ENCODE assay signal across 18 cellular contexts in the genomic region with DNA sequence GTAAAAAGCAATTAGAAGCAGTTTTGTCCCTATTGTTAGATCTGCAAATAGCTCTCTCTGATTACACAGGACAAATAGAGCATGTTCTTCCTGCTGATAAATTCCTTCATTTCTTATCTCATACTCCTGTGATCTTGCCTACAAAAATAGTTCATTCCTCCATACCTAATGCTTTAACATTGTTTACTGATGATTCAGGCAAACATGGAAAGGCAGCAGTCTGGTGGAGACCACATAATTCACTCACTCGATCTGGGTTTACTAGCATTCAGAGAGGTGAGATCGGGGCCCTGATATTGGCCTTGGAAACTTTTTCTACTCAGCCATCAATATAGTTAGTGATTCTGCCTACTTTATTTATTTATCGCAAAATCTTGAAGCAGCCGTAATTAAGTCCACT. TPM values are rescaled to one million over a fixed set of nuclear protein-coding genes. Genes with fewer than 3 reads are reported as not detected.
"Had no signal": no experiment of that assay in that cellular context is flagged by ENCODE, and none has a peak within 500 bp of the region (broad histone marks: within the 10 kb centered on the region; RNA-seq: fewer than 3 reads in every experiment).

No MANE protein-coding gene starts in this region.

- H3K4me1 Mint-ChIP-seq: nephron had no signal

- H3K36me3 Mint-ChIP-seq: memory B cell had no signal

- DNase-seq: activated CD4-positive, alpha-beta T cell treated with anti-CD3 and anti-CD28 coated beads for 36 hours; activated CD8-positive, alpha-beta T cell treated with anti-CD3 and anti-CD28 coated beads, Interleukin-2, amount 10 ng/mL, durations not matched to agents 7 days and 5 days; activated naive CD4-positive, alpha-beta T cell; activated naive CD8-positive, alpha-beta T cell treated with anti-CD3 and anti-CD28 coated beads, Interleukin-2, amount 50 U/mL, for 24 hours; erythroblast; hypothalamus; left cardiac atrium; occipital lobe; stimulated activated CD4-positive, alpha-beta T cell treated with anti-CD3 and anti-CD28 coated beads, Interleukin-4, amount 100 ng/mL, for 4 hours; stomach; WERI-Rb-1 had no signal

- H3K9me3 ChIP-seq: stomach, thoracic aorta had no signal

- ATAC-seq: activated CD4-positive, alpha-beta T cell treated with anti-CD3 and anti-CD28 coated beads for 36 hours; activated CD8-positive, alpha-beta T cell treated with anti-CD3 and anti-CD28 coated beads, Interleukin-2, amount 10 ng/mL, durations not matched to agents 7 days and 5 days; activated naive CD8-positive, alpha-beta T cell treated with anti-CD3 and anti-CD28 coated beads, Interleukin-2, amount 50 U/mL, for 24 hours; left cardiac atrium had no signal

- H3K27ac ChIP-seq: thoracic aorta, WERI-Rb-1 had no signal

- H3K4me3 Mint-ChIP-seq: activated CD4-positive, alpha-beta T cell treated with anti-CD3 and anti-CD28 coated beads for 36 hours; activated CD8-positive, alpha-beta T cell treated with anti-CD3 and anti-CD28 coated beads, Interleukin-2, amount 10 ng/mL, durations not matched to agents 7 days and 5 days; activated naive CD8-positive, alpha-beta T cell treated with anti-CD3 and anti-CD28 coated beads, Interleukin-2, amount 50 U/mL, for 24 hours; activated T-helper 1 cell treated with anti-CD3 and anti-CD28 coated beads, Interleukin-12 subunit alpha, Interleukin-12 subunit beta, Interleukin-2, Interleukin-4 antibody, amounts not matched to agents 30 ng/mL and 10 ng/mL and 1 ng/mL, durations not matched to agents 14 hours and 24 hours and 36 hours; central memory CD8-positive, alpha-beta T cell; memory B cell; nephron had no signal

- H3K9me3 Mint-ChIP-seq: activated naive CD8-positive, alpha-beta T cell treated with anti-CD3 and anti-CD28 coated beads, Interleukin-2, amount 50 U/mL, for 24 hours; central memory CD8-positive, alpha-beta T cell; memory B cell had no signal

- H3K4me3 ChIP-seq: stomach, thoracic aorta had no signal

- H3K27ac Mint-ChIP-seq: activated CD4-positive, alpha-beta T cell treated with anti-CD3 and anti-CD28 coated beads for 36 hours; activated CD8-positive, alpha-beta T cell treated with anti-CD3 and anti-CD28 coated beads, Interleukin-2, amount 10 ng/mL, durations not matched to agents 7 days and 5 days; activated naive CD8-positive, alpha-beta T cell treated with anti-CD3 and anti-CD28 coated beads, Interleukin-2, amount 50 U/mL, for 24 hours; activated T-helper 1 cell treated with anti-CD3 and anti-CD28 coated beads, Interleukin-12 subunit alpha, Interleukin-12 subunit beta, Interleukin-2, Interleukin-4 antibody, amounts not matched to agents 30 ng/mL and 10 ng/mL and 1 ng/mL, durations not matched to agents 14 hours and 24 hours and 36 hours; memory B cell; nephron had no signal

- H3K27me3 Mint-ChIP-seq: memory B cell had no signal

- H3K36me3 ChIP-seq: stomach, thoracic aorta, WERI-Rb-1 had no signal

- FAIRE-seq: urothelium cell line had no signal

RNA-seq across cellular contexts. Expression of a gene that starts 43.8 kb away (rescaled TPM):
- total RNA-seq: pulmonary artery endothelial cell had no signal
